ENCODE assay signal across 22 cellular contexts in the genomic region with DNA sequence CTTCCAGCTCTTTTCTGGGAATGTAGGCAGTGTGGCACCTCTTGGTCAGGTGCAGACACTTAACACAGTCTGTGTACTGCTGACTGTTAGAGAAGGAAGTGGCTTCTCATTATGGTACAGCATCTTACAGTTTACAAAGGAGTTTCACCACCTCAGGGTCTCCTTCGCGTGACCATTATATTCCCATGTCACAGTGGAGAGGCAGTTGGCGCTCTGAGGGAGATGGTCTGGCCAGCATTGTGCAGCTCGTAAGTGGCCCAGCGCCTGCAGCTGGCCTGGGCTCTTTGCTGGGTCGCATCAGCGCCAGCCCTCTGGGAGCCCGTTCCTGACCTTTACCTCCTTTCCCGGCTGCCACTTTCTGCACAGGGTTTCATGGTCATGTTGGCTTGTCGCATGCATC. TPM values are rescaled to one million over a fixed set of nuclear protein-coding genes. Genes with fewer than 3 reads are reported as not detected.
A peak's percentile ranks its signal among the peaks of the same experiment; 100 is the strongest.
DNase-seq lines count a peak whose midpoint lies in the region; ATAC-seq and TF ChIP-seq lines count a peak whose summit lies in the region.
"Had no signal": no experiment of that assay in that cellular context is flagged by ENCODE, and none has a peak within 500 bp of the region (broad histone marks: within the 10 kb centered on the region; RNA-seq: fewer than 3 reads in every experiment).

No MANE protein-coding gene starts in this region.

- no peak overlapping the region for H2BK120ac ChIP-seq in neuronal stem cell (ENCODE audit: low read depth, low read length)

- H3K4ac ChIP-seq in neuronal stem cell (ENCODE audit: low read length) = no peak overlapping the region

- H3K14ac ChIP-seq in neuronal stem cell (ENCODE audit: low read length) = no peak overlapping the region

- no peak overlapping the region for H3K4me3 ChIP-seq in cardiac muscle cell
- H3K4me3 ChIP-seq in right atrium auricular region = no peak overlapping the region
- no peak overlapping the region for H3K4me3 ChIP-seq in gastroesophageal sphincter
- H3K4me3 ChIP-seq in neuronal stem cell (ENCODE audit: low read length in 2 of 2) = no peak overlapping the region
- no peak overlapping the region for H3K4me3 ChIP-seq in upper lobe of left lung
- H3K4me3 ChIP-seq in WERI-Rb-1 (ENCODE audit: low read depth, low read length) = no peak overlapping the region
- H3K4me3 ChIP-seq: prostate gland had no signal

- no peak overlapping the region for H4K91ac ChIP-seq in neuronal stem cell (ENCODE audit: low read depth, low read length, poor library complexity)

- no peak overlapping the region for H2BK12ac ChIP-seq in neuronal stem cell (ENCODE audit: low read length)

- 80 to 93% methylated on average over 9 to 10 of the region's 10 CpGs for WGBS in gastroesophageal sphincter (ENCODE audit: low coverage in 1 of 2), 2 donors
- no CpG with 5 or more reads among the region's 10 CpGs for WGBS in neuronal stem cell (ENCODE audit: extremely low coverage in 2 of 2, insufficient read length in 2 of 2, insufficient replicate concordance in 1 of 2), 2 donors
- 76 to 81% methylated on average over 10 of the region's 10 CpGs for WGBS in upper lobe of left lung, 2 donors

- H3K18ac ChIP-seq in neuronal stem cell (ENCODE audit: low read length) = peak overlapping the region; percentile 78

- TF ChIP-seq CTCF in cardiac muscle cell (IDR thresholded peaks at IDR 0.05; ENCODE audit: low read depth, low read length) = no peak
- TF ChIP-seq CTCF in right atrium auricular region (IDR thresholded peaks at IDR 0.05) = no peak
- TF ChIP-seq CTCF in gastroesophageal sphincter (IDR thresholded peaks at IDR 0.05) = no peak
- no peak for TF ChIP-seq CTCF in upper lobe of left lung (IDR thresholded peaks at IDR 0.05)
- no peak for TF ChIP-seq CTCF in WERI-Rb-1 (IDR thresholded peaks at IDR 0.05; ENCODE audit: low read depth, low read length)

- no peaks in the 10 kb centered on the region for H3K9me3 ChIP-seq in cardiac muscle cell (ENCODE audit: low read depth)
- no peaks in the 10 kb centered on the region for H3K9me3 ChIP-seq in right atrium auricular region
- no peaks in the 10 kb centered on the region for H3K9me3 ChIP-seq in gastroesophageal sphincter
- no peaks in the 10 kb centered on the region for H3K9me3 ChIP-seq in neuronal stem cell (replicated peaks in 1 of 2; ENCODE audit: control insufficient read depth in 2 of 2, insufficient read depth in 1 of 2, low read depth in 1 of 2, low read length in 2 of 2)
- no peaks in the 10 kb centered on the region for H3K9me3 ChIP-seq in upper lobe of left lung
- H3K9me3 ChIP-seq in WERI-Rb-1 (ENCODE audit: severe bottlenecking) = no peaks in the 10 kb centered on the region
- H3K9me3 ChIP-seq: prostate gland had no signal

- no peak overlapping the region for H4K8ac ChIP-seq in neuronal stem cell (ENCODE audit: low read depth, low read length)

- DNase-seq in cardiac muscle cell (ENCODE audit: low read depth in 1 of 2, low spot score in 1 of 2) = no peak
- no peak for DNase-seq in right atrium auricular region (ENCODE audit: low spot score)
- no peak for DNase-seq in neuronal stem cell (ENCODE audit: low spot score)
- no peak for DNase-seq in upper lobe of left lung
- no peak for DNase-seq in WERI-Rb-1
- no peak for DNase-seq in DMS 273 (lab: John Stamatoyannopoulos, UW; ENCODE audit: unreplicated experiment)
- DNase-seq: activated CD4-positive, alpha-beta T cell treated with anti-CD3 and anti-CD28 coated beads for 1 hour; activated effector memory CD4-positive, alpha-beta T cell treated with anti-CD3 and anti-CD28 coated beads, Interleukin-2, amount 50 U/mL, for 16 hours; CD8-positive, alpha-beta T cell; effector CD8-positive, alpha-beta T cell; HCEC 1CT; IMR-90; islet precursor cell; NCI-H1694 treated with DMSO at 0.1 percent for 48 hours; NCI-H510A treated with DMSO at 0.1 percent for 48 hours; stimulated activated naive B cell treated with anti-CD40 and anti-IgM and Interleukin-4, amounts not matched to agents 10 μg/mL and 1 μg/mL and 100 μg/mL, for 72 hours; T-helper 9 cell had no signal

- H2AFZ ChIP-seq in neuronal stem cell (ENCODE audit: low read length) = no peak overlapping the region

- TF ChIP-seq EP300 in gastroesophageal sphincter (IDR thresholded peaks at IDR 0.05) (no peak), upper lobe of left lung (IDR thresholded peaks at IDR 0.05) (no peak)

- H3K79me1 ChIP-seq in neuronal stem cell (ENCODE audit: low read depth, low read length) = no peaks in the 10 kb centered on the region

- H2BK15ac ChIP-seq in neuronal stem cell (ENCODE audit: low read length) = no peak overlapping the region

- no peak for ATAC-seq in gastroesophageal sphincter
- ATAC-seq in upper lobe of left lung (ENCODE audit: low FRiP score in 2 of 2) = no peak
- ATAC-seq in GM21717 (IDR thresholded peaks at IDR 0.05; ENCODE audit: unreplicated experiment) = no peak
- ATAC-seq: CD8-positive, alpha-beta T cell; stimulated activated naive B cell treated with anti-CD40 and anti-IgM and Interleukin-4, amounts not matched to agents 10 μg/mL and 1 μg/mL and 100 μg/mL, for 72 hours had no signal

- TF ChIP-seq POLR2A in gastroesophageal sphincter (IDR thresholded peaks at IDR 0.05) (no peak), upper lobe of left lung (IDR thresholded peaks at IDR 0.05) (no peak)

- H3K36me3 ChIP-seq in cardiac muscle cell (no peaks in the 10 kb centered on the region), right atrium auricular region (no peaks in the 10 kb centered on the region), gastroesophageal sphincter (no peaks in the 10 kb centered on the region), neuronal stem cell (replicated peaks in 1 of 2; ENCODE audit: control insufficient read depth in 2 of 2, insufficient read depth in 2 of 2, low read length in 2 of 2) (no peaks in the 10 kb centered on the region), upper lobe of left lung (no peaks in the 10 kb centered on the region), WERI-Rb-1 (no peaks in the 10 kb centered on the region)
- H3K36me3 ChIP-seq: prostate gland had no signal

- H3K23ac ChIP-seq in neuronal stem cell (ENCODE audit: low read depth, low read length, poor library complexity) = peak overlapping the region; percentile 23

- no peak overlapping the region for H2BK5ac ChIP-seq in neuronal stem cell (ENCODE audit: low read length)

- H2AK5ac ChIP-seq in neuronal stem cell (ENCODE audit: low read depth, low read length) = peak overlapping the region; percentile 40

- H3K9ac ChIP-seq in neuronal stem cell (ENCODE audit: low read depth, low read length, poor library complexity) = no peak overlapping the region

- H3K4me1 ChIP-seq in cardiac muscle cell (ENCODE audit: low read depth) (peaks cover 72% of the 10 kb centered on the region), right atrium auricular region (peaks cover 0 to 52% of the 10 kb centered on the region in 2 donors), gastroesophageal sphincter (peaks cover 9 to 96% (median 36%) of the 10 kb centered on the region in 3 donors), neuronal stem cell (ENCODE audit: control insufficient read depth in 2 of 2, insufficient read depth in 1 of 2, low read depth in 1 of 2, low read length in 2 of 2) (peaks cover 0 to 8% of the 10 kb centered on the region in 2 donors), upper lobe of left lung (peaks cover 52 to 63% (median 60%) of the 10 kb centered on the region in 4 donors)

- H3K4me2 ChIP-seq in neuronal stem cell (ENCODE audit: insufficient read depth, low read length, poor library complexity, severe bottlenecking) = no peak overlapping the region

- no peaks in the 10 kb centered on the region for H3K27me3 ChIP-seq in cardiac muscle cell
- no peaks in the 10 kb centered on the region for H3K27me3 ChIP-seq in right atrium auricular region
- H3K27me3 ChIP-seq in gastroesophageal sphincter = no peaks in the 10 kb centered on the region
- peaks cover 0 to 19% (median 0%) of the 10 kb centered on the region in 3 experiments for H3K27me3 ChIP-seq in neuronal stem cell (ENCODE audit: control insufficient read depth in 3 of 3, insufficient read depth in 3 of 3, low read depth in 1 of 3, low read length in 3 of 3)
- no peaks in the 10 kb centered on the region for H3K27me3 ChIP-seq in upper lobe of left lung
- H3K27me3 ChIP-seq in WERI-Rb-1 (ENCODE audit: insufficient read depth, low read depth, severe bottlenecking) = no peaks in the 10 kb centered on the region

- H3K27ac ChIP-seq in cardiac muscle cell = peak overlapping the region; percentile 68
- H3K27ac ChIP-seq in right atrium auricular region = no peak overlapping the region
- H3K27ac ChIP-seq in gastroesophageal sphincter = peak overlapping the region in 3 of 4 donors; percentile 86 to 90 (median 89)
- no peak overlapping the region for H3K27ac ChIP-seq in neuronal stem cell (replicated peaks; ENCODE audit: low read length)
- H3K27ac ChIP-seq in upper lobe of left lung = peak overlapping the region in 3 of 4 donors; percentile 67 to 83 (median 77)
- H3K27ac ChIP-seq in WERI-Rb-1 = no peak overlapping the region

RNA-seq across cellular contexts. Expression of a gene that starts 15.4 kb away (rescaled TPM):
- 179 and 289 TPM in 2 replicates for total RNA-seq in cardiac muscle cell
- 252 and 541 TPM in 2 replicates for polyA plus RNA-seq in cardiac muscle cell
- total RNA-seq in right atrium auricular region = 1 to 10 TPM; 6.6 to 7.7 TPM
- 10 to 100 TPM; 51.9 to 66.7 (median 58.1) TPM for total RNA-seq in gastroesophageal sphincter
- 10.5 TPM for polyA plus RNA-seq in neuronal stem cell (2013, experiment 1 of 2)
- polyA plus RNA-seq in neuronal stem cell (2013, experiment 2 of 2) = 10.6 TPM
- 10 to 100 TPM; 19.9 to 69.5 (median 63.0) TPM for total RNA-seq in upper lobe of left lung
- total RNA-seq: IMR-90 had no signal

RNA-seq across cellular contexts. Expression of a gene that starts 50.0 kb away (rescaled TPM):
- total RNA-seq in cardiac muscle cell (not detected in 2 replicates), right atrium auricular region (under 1 TPM; 0.24 to 0.41 TPM), gastroesophageal sphincter (100 to 1,000 TPM in 2 of 4 donors, 10 to 100 TPM in 2; 37.1 to 176 (median 122) TPM), upper lobe of left lung (1 to 10 TPM in 2 of 6 donors, under 1 TPM in 1, not detected in 3; 0.94 to 1.4 (median 1.2) TPM)
- 0.26 and 0.53 TPM in 2 replicates for polyA plus RNA-seq in cardiac muscle cell
- polyA plus RNA-seq in neuronal stem cell (2013, experiment 1 of 2) = not detected
- not detected for polyA plus RNA-seq in neuronal stem cell (2013, experiment 2 of 2)
- total RNA-seq: CD8-positive, alpha-beta T cell; Daoy; IMR-90 had no signal
- polyA plus RNA-seq: AG04450, IMR-90 had no signal

Comparison
In these comparisons a context has a peak if more than half of its experiments do, and no peak if none do; other contexts are left out.
1. H3K27ac ChIP-seq: peak in cardiac muscle cell (single experiment), gastroesophageal sphincter (3 of 4) and upper lobe of left lung (3 of 4); none in right atrium auricular region (0 of 2), neuronal stem cell (single experiment) and WERI-Rb-1 (single experiment).
2. RNA of a gene that starts 50.0 kb away (total RNA-seq): 37.1 to 176 TPM in gastroesophageal sphincter; 0.94 to 1.4 TPM in upper lobe of left lung, 0.24 to 0.41 TPM in right atrium auricular region and not detected in cardiac muscle cell; every median in the first group is over 10 times any median in the second.